ENCODE assay signal across 10 cellular contexts in the genomic region with DNA sequence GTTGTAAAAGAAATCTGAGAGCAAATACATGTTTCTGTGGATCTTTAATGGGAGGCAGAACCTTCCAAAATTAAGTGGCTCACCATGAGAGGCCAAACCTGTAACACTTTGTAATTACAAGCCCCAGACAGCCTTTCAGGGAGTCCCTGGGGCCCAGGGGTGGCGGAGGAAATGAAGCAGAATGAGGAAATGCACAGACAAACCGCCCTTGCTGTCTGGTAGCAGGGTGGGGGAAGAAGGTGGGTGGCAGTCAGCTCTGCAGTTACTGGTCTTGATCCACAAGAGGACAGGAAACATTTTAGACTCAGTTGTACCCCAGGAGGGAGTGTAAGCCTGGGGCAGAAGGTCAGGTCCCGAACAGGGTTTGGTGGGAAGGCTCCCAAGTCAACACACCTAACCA. TPM values are rescaled to one million over a fixed set of nuclear protein-coding genes. Genes with fewer than 3 reads are reported as not detected.
DNase-seq lines count a peak whose midpoint lies in the region; ATAC-seq and TF ChIP-seq lines count a peak whose summit lies in the region.
"Had no signal": no experiment of that assay in that cellular context is flagged by ENCODE, and none has a peak within 500 bp of the region (broad histone marks: within the 10 kb centered on the region; RNA-seq: fewer than 3 reads in every experiment).

No MANE protein-coding gene starts in this region.

- no peaks in the 10 kb centered on the region for H3K79me2 ChIP-seq in SK-N-SH (ENCODE audit: insufficient read depth)

- no peaks in the 10 kb centered on the region for H3K9me2 ChIP-seq in SK-N-SH

- DNase-seq in Peyer's patch (peak in 2 of 3 donors; percentile 56 to 67), NCI-H2171 (lab: John Stamatoyannopoulos, UW) (no peak), SK-N-SH (no peak), HEK293T (ENCODE audit: extremely low spot score) (no peak)
- DNase-seq: central memory CD4-positive, alpha-beta T cell had no signal

- TF ChIP-seq EP300 in SK-N-SH (IDR thresholded peaks at IDR 0.05; ENCODE audit: borderline replicate concordance in 1 of 2, low read depth in 1 of 2, low read length in 1 of 2) = no peak

- WGBS in SK-N-SH (ENCODE audit: low lambda C conversion rate) = 44% methylated on average over 3 of the region's 3 CpGs

- no peak overlapping the region for H3K4me3 ChIP-seq in BLaER1 treated with 17β-estradiol and CSF1 and Interleukin-3, amounts not matched to agents 10 nM and 100 nM
- H3K4me3 ChIP-seq in Peyer's patch (no peak overlapping the region), SK-N-SH (ENCODE audit: low read depth in 2 of 2, low read length in 1 of 2) (no peak overlapping the region)

- H3K9me3 ChIP-seq in BLaER1 treated with 17β-estradiol and CSF1 and Interleukin-3, amounts not matched to agents 10 nM and 100 nM (replicated peaks in 1 of 11) = no peaks in the 10 kb centered on the region
- H3K9me3 ChIP-seq in Peyer's patch (no peaks in the 10 kb centered on the region), SK-N-SH (no peaks in the 10 kb centered on the region)

- no peaks in the 10 kb centered on the region for H3F3A ChIP-seq in SK-N-SH (replicated peaks; ENCODE audit: insufficient read depth)

- H3K27me3 ChIP-seq in BLaER1 treated with 17β-estradiol and CSF1 and Interleukin-3, amounts not matched to agents 10 nM and 100 nM = no peaks in the 10 kb centered on the region
- no peaks in the 10 kb centered on the region for H3K27me3 ChIP-seq in Peyer's patch
- H3K27me3 ChIP-seq in SK-N-SH (ENCODE audit: insufficient read depth) = no peaks in the 10 kb centered on the region; the same call in 1 of the 2 replicates

- TF ChIP-seq CTCF in Peyer's patch (IDR thresholded peaks at IDR 0.05) = no peak
- TF ChIP-seq CTCF in SK-N-SH (IDR thresholded peaks at IDR 0.05) = no peak

- no peaks in the 10 kb centered on the region for H4K20me1 ChIP-seq in BLaER1 treated with 17β-estradiol and CSF1 and Interleukin-3, amounts not matched to agents 10 nM and 100 nM
- no peaks in the 10 kb centered on the region for H4K20me1 ChIP-seq in SK-N-SH (ENCODE audit: insufficient read depth)

- H3K4me2 ChIP-seq in BLaER1 treated with 17β-estradiol and CSF1 and Interleukin-3, amounts not matched to agents 10 nM and 100 nM = peak overlapping the region; percentile 43 to 87 (median 77)
- H3K4me2 ChIP-seq in SK-N-SH = no peak overlapping the region

- ATAC-seq in GM19043 (IDR thresholded peaks at IDR 0.05; ENCODE audit: low read depth, unreplicated experiment) (peak; percentile 76), HG03039 (IDR thresholded peaks at IDR 0.05; ENCODE audit: unreplicated experiment) (peak; percentile 88), GM18873 (IDR thresholded peaks at IDR 0.05; ENCODE audit: low FRiP score, unreplicated experiment) (no peak)

- CTCF ChIA-PET in SK-N-SH (lab: Yijun Ruan, JAX) = no interaction called here
- CTCF ChIA-PET in HEK293T (lab: Yijun Ruan, JAX) = no interaction called here

- H2AFZ ChIP-seq in SK-N-SH (ENCODE audit: low read depth) = no peak overlapping the region

- H3K27ac ChIP-seq in BLaER1 treated with 17β-estradiol and CSF1 and Interleukin-3, amounts not matched to agents 10 nM and 100 nM = peak overlapping the region in 9 of 11 experiments; percentile 9 to 67 (median 57); a peak in 13 of 22 replicates
- H3K27ac ChIP-seq in Peyer's patch (peak overlapping the region in 1 of 4 donors; percentile 35), SK-N-SH (ENCODE audit: low read depth in 2 of 2, low read length in 1 of 2) (no peak overlapping the region)
- H3K27ac ChIP-seq: VCaP had no signal

- no peaks in the 10 kb centered on the region for H3K36me3 ChIP-seq in BLaER1 treated with 17β-estradiol and CSF1 and Interleukin-3, amounts not matched to agents 10 nM and 100 nM
- H3K36me3 ChIP-seq in Peyer's patch = no peaks in the 10 kb centered on the region
- no peaks in the 10 kb centered on the region for H3K36me3 ChIP-seq in SK-N-SH (replicated peaks in 1 of 2; ENCODE audit: control insufficient read depth in 1 of 2, insufficient read depth in 2 of 2, low read length in 1 of 2)

- TF ChIP-seq POLR2A in Peyer's patch (IDR thresholded peaks at IDR 0.05) = no peak

- H3K4me1 ChIP-seq in BLaER1 treated with 17β-estradiol and CSF1 and Interleukin-3, amounts not matched to agents 10 nM and 100 nM = peaks cover 16 to 32% (median 25%) of the 10 kb centered on the region in 10 experiments
- H3K4me1 ChIP-seq in Peyer's patch (no peaks in the 10 kb centered on the region), SK-N-SH (ENCODE audit: control insufficient read depth in 1 of 2, insufficient read depth in 2 of 2, low read depth in 1 of 2, low read length in 1 of 2) (no peaks in the 10 kb centered on the region)

- TF ChIP-seq RAD21 in SK-N-SH (IDR thresholded peaks at IDR 0.05; ENCODE audit: low read length) = no peak

- H3K9ac ChIP-seq in BLaER1 treated with 17β-estradiol and CSF1 and Interleukin-3, amounts not matched to agents 10 nM and 100 nM = peak overlapping the region in 4 of 11 experiments; percentile 13 to 24 (median 15); a peak in 3 of 22 replicates
- H3K9ac ChIP-seq in SK-N-SH = no peak overlapping the region

- POLR2A ChIA-PET in SK-N-SH (lab: Yijun Ruan, JAX) (interaction anchor here (0.6 kb wide), 1 partner anchor 132 kb away, joined by 3 read pairs; no protein-coding TSS in a partner anchor), HEK293T (lab: Yijun Ruan, JAX) (no interaction called here)

TF ChIP-seq in SK-N-SH, 30 proteins besides CTCF, POLR2A, EP300 and RAD21 (continues in another document):
- TF ChIP-seq FOXM1 (IDR thresholded peaks at IDR 0.05; ENCODE audit: low read depth) (no peak), YY1 (IDR thresholded peaks at IDR 0.05; ENCODE audit: low read depth) (no peak), RXRA (IDR thresholded peaks at IDR 0.05; ENCODE audit: borderline replicate concordance, low read depth) (no peak), TCF12 (IDR thresholded peaks at IDR 0.05) (no peak), NRF1 (IDR thresholded peaks at IDR 0.05; ENCODE audit: low read depth, low read length) (no peak), ELF1 (IDR thresholded peaks at IDR 0.05) (no peak), JUND (IDR thresholded peaks at IDR 0.05) (no peak), TEAD4 (IDR thresholded peaks at IDR 0.05; ENCODE audit: borderline replicate concordance, insufficient read depth) (no peak), MXI1 (IDR thresholded peaks at IDR 0.05; ENCODE audit: low read depth, low read length) (no peak)
- TF ChIP-seq, protein P1, sequence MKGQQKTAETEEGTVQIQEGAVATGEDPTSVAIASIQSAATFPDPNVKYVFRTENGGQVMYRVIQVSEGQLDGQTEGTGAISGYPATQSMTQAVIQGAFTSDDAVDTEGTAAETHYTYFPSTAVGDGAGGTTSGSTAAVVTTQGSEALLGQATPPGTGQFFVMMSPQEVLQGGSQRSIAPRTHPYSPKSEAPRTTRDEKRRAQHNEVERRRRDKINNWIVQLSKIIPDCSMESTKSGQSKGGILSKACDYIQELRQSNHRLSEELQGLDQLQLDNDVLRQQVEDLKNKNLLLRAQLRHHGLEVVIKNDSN (IDR thresholded peaks at IDR 0.05; ENCODE audit: borderline replicate concordance, low read depth) = no peak
- TF ChIP-seq, protein P2, sequence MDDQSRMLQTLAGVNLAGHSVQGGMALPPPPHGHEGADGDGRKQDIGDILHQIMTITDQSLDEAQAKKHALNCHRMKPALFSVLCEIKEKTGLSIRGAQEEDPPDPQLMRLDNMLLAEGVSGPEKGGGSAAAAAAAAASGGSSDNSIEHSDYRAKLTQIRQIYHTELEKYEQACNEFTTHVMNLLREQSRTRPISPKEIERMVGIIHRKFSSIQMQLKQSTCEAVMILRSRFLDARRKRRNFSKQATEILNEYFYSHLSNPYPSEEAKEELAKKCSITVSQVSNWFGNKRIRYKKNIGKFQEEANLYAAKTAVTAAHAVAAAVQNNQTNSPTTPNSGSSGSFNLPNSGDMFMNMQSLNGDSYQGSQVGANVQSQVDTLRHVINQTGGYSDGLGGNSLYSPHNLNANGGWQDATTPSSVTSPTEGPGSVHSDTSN (IDR thresholded peaks at IDR 0.05) = no peak

TF ChIP-seq in HEK293T, 16 proteins besides CTCF, POLR2A, EP300 and RAD21:
- TF ChIP-seq, protein P3, sequence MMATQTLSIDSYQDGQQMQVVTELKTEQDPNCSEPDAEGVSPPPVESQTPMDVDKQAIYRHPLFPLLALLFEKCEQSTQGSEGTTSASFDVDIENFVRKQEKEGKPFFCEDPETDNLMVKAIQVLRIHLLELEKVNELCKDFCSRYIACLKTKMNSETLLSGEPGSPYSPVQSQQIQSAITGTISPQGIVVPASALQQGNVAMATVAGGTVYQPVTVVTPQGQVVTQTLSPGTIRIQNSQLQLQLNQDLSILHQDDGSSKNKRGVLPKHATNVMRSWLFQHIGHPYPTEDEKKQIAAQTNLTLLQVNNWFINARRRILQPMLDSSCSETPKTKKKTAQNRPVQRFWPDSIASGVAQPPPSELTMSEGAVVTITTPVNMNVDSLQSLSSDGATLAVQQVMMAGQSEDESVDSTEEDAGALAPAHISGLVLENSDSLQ (IDR thresholded peaks at IDR 0.05) = no peak
- TF ChIP-seq TARDBP (IDR thresholded peaks at IDR 0.05) (no peak), ARNT (IDR thresholded peaks at IDR 0.05) (no peak), BHLHE40 (IDR thresholded peaks at IDR 0.05; ENCODE audit: borderline replicate concordance) (no peak)
TF ChIP-seq in HEK293T: peak in this region for 0.

RNA-seq across cellular contexts. Expression of gene ARL14EPL, which starts 6.5 kb away (rescaled TPM):
- not detected for total RNA-seq in Peyer's patch
- polyA plus RNA-seq in SK-N-SH (2012; rRNA removed) = not detected in 2 replicates
- polyA plus RNA-seq in SK-N-SH (2012; cell fraction: cytosol; rRNA removed) = not detected in 2 replicates
- not detected in 2 replicates for polyA plus RNA-seq in SK-N-SH (2012; cell fraction: nucleus; rRNA removed)

RNA-seq across cellular contexts. Expression of gene COMMD10, which starts 46.0 kb away (rescaled TPM):
- total RNA-seq in Peyer's patch = 100 to 1,000 TPM in 1 of 4 donors, 10 to 100 TPM in 3; 14.2 to 113 (median 32.3) TPM
- 9.4 and 13.6 TPM in 2 replicates for polyA plus RNA-seq in SK-N-SH (2012; rRNA removed)
- polyA plus RNA-seq in SK-N-SH (2012; cell fraction: cytosol; rRNA removed) = 18.8 and 21.4 TPM in 2 replicates
- polyA plus RNA-seq in SK-N-SH (2012; cell fraction: nucleus; rRNA removed) = 3.7 and 11.5 TPM in 2 replicates

Comparison
In these comparisons a context has a peak if more than half of its experiments do, and no peak if none do; other contexts are left out.
1. H3K27ac ChIP-seq: peak in BLaER1 treated with 17β-estradiol and CSF1 and Interleukin-3, amounts not matched to agents 10 nM and 100 nM (9 of 11); none in SK-N-SH (0 of 2).
2. DNase-seq: peak in Peyer's patch (2 of 3); none in NCI-H2171 (single experiment), SK-N-SH (single experiment) and HEK293T (single experiment).